ENCODE assay signal across 10 cellular contexts in the genomic region with DNA sequence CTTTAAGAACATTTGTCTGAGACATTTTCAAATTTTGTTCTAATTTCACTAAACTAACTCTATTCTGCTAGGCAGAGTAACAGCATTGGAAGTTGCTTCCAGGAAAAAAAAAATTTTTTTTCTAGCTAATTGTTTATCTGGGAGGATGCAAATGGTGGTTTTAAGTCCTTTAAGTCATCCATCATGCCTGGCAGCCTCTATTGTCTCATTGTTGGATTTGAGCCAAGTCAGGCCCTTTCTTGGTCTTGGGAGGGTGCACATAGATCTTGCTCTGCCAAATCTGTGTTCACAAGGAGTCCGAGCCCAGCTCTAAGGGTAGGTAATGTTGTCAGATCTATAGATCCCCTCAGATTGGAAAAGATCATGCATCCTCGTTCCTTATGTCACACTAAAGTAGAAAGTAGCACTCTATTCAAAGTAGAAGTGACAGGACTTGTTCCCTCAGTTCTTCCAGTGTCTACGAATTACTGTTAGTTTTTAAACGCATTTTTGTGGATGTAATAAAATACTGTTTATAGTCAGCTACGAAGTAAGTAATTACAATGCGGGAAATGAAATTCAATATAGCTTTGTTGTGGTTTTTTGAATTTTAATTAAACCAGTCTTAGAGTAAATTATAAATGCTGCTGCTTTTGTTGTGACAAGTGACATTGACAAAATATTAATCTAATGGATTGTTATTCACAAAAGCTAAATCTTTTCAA.
DNase-seq lines count a peak whose midpoint lies in the region; ATAC-seq, FAIRE-seq and TF ChIP-seq lines count a peak whose summit lies in the region.
"Had no signal": no experiment of that assay in that cellular context is flagged by ENCODE, and none has a peak within 500 bp of the region (broad histone marks: within the 10 kb centered on the region; RNA-seq: fewer than 3 reads in every experiment).

No MANE protein-coding gene starts in this region.

- no peak overlapping the region for H4K5ac ChIP-seq in mesendoderm (ENCODE audit: low read length)

- H3K79me1 ChIP-seq in mesendoderm (ENCODE audit: low read length), result peaks cover 27% of the 10 kb centered on the region

- H3K56ac ChIP-seq in mesendoderm (ENCODE audit: low read length), result no peak overlapping the region

- H3K27me3 Mint-ChIP-seq in astrocyte (ENCODE audit: low read depth, unreplicated experiment), result no peaks in the 10 kb centered on the region
- peaks cover 16% of the 10 kb centered on the region for H3K27me3 Mint-ChIP-seq in activated T-helper 17 cell treated with anti-CD3 and anti-CD28 coated beads, Interleukin-2, amount 50 U/mL, for 72 hours

- no peak overlapping the region for H3K27ac Mint-ChIP-seq in astrocyte (ENCODE audit: unreplicated experiment)
- no peak overlapping the region for H3K27ac Mint-ChIP-seq in activated T-helper 17 cell treated with anti-CD3 and anti-CD28 coated beads, Interleukin-2, amount 50 U/mL, for 72 hours
- H3K27ac Mint-ChIP-seq: activated naive CD8-positive, alpha-beta T cell treated with anti-CD3 and anti-CD28 coated beads, Interleukin-2, amount 10 ng/mL, durations not matched to agents 7 days and 5 days had no signal

- peaks cover 56% of the 10 kb centered on the region for H3K4me1 Mint-ChIP-seq in astrocyte (ENCODE audit: low read depth, unreplicated experiment)
- H3K4me1 Mint-ChIP-seq in activated T-helper 17 cell treated with anti-CD3 and anti-CD28 coated beads, Interleukin-2, amount 50 U/mL, for 72 hours, result no peaks in the 10 kb centered on the region

- no peak for ATAC-seq in activated T-helper 17 cell treated with anti-CD3 and anti-CD28 coated beads, Interleukin-2, amount 50 U/mL, for 72 hours (replicated peaks)

- H3K79me2 ChIP-seq in astrocyte (ENCODE audit: insufficient read depth, low read length) (peaks cover 91% of the 10 kb centered on the region), mesendoderm (ENCODE audit: control insufficient read depth, insufficient read depth, low read length) (peaks cover 63% of the 10 kb centered on the region)

- H2BK15ac ChIP-seq in mesendoderm (replicated peaks; ENCODE audit: low read depth), result no peak overlapping the region

- no peak overlapping the region for H3K4ac ChIP-seq in mesendoderm (ENCODE audit: low read depth, low read length)

- H3K36me3 ChIP-seq in astrocyte (ENCODE audit: insufficient read depth, low read length) (no peaks in the 10 kb centered on the region), muscle layer of colon (ENCODE audit: insufficient read depth, low read length) (no peaks in the 10 kb centered on the region), mesendoderm (ENCODE audit: control insufficient read depth, insufficient read depth, low read length) (no peaks in the 10 kb centered on the region), kidney (ENCODE audit: control insufficient read depth in 1 of 2, insufficient read depth in 2 of 2, low read length in 2 of 2) (no peaks in the 10 kb centered on the region)

- H2AK5ac ChIP-seq in mesendoderm (ENCODE audit: low read length), result no peak overlapping the region

- no peaks in the 10 kb centered on the region for H3K9me3 Mint-ChIP-seq in astrocyte (ENCODE audit: unreplicated experiment)
- H3K9me3 Mint-ChIP-seq in activated T-helper 17 cell treated with anti-CD3 and anti-CD28 coated beads, Interleukin-2, amount 50 U/mL, for 72 hours, result no peaks in the 10 kb centered on the region
- H3K9me3 Mint-ChIP-seq: activated naive CD8-positive, alpha-beta T cell treated with anti-CD3 and anti-CD28 coated beads, Interleukin-2, amount 10 ng/mL, durations not matched to agents 7 days and 5 days had no signal

- H3K27ac ChIP-seq in astrocyte (ENCODE audit: low read depth, low read length), result no peak overlapping the region
- H3K27ac ChIP-seq in muscle layer of colon (ENCODE audit: low read depth, low read length), result peak overlapping the region; percentile 28
- H3K27ac ChIP-seq in mesendoderm (ENCODE audit: low read depth, low read length), result no peak overlapping the region
- H3K27ac ChIP-seq in kidney (ENCODE audit: low read depth in 2 of 2, low read length in 2 of 2), result peak overlapping the region in 1 of 2 donors; percentile 2

- no peak overlapping the region for H3K18ac ChIP-seq in mesendoderm (ENCODE audit: low read length)

- H3K23ac ChIP-seq in mesendoderm (ENCODE audit: low read length), result no peak overlapping the region

- no peak overlapping the region for H4K8ac ChIP-seq in mesendoderm (ENCODE audit: low read depth, low read length)

- no CpG with 5 or more reads among the region's 6 CpGs for WGBS in mesendoderm (ENCODE audit: extremely low coverage, insufficient coverage, low lambda C conversion rate)

- H3K4me3 Mint-ChIP-seq in astrocyte (ENCODE audit: unreplicated experiment), result no peak overlapping the region
- no peak overlapping the region for H3K4me3 Mint-ChIP-seq in activated T-helper 17 cell treated with anti-CD3 and anti-CD28 coated beads, Interleukin-2, amount 50 U/mL, for 72 hours

- no peak for TF ChIP-seq CTCF in astrocyte (IDR thresholded peaks at IDR 0.05; ENCODE audit: insufficient read depth, low read depth, low read length)
- TF ChIP-seq CTCF in kidney (IDR thresholded peaks at IDR 0.05; ENCODE audit: borderline replicate concordance, extremely low read depth, insufficient read depth), result no peak

- H3K9ac ChIP-seq in astrocyte (ENCODE audit: low read length) (no peak overlapping the region), muscle layer of colon (ENCODE audit: low read length) (no peak overlapping the region), mesendoderm (ENCODE audit: low read length) (no peak overlapping the region), kidney (ENCODE audit: low read length in 2 of 2) (no peak overlapping the region)

- no peak overlapping the region for H2BK120ac ChIP-seq in mesendoderm (ENCODE audit: low read depth, low read length)

- H2BK5ac ChIP-seq in mesendoderm (ENCODE audit: low read length), result no peak overlapping the region

- H3K4me2 ChIP-seq in astrocyte (ENCODE audit: low read length) (peak overlapping the region; percentile 65), mesendoderm (ENCODE audit: low read length) (no peak overlapping the region)

- peaks cover 74% of the 10 kb centered on the region for H4K20me1 ChIP-seq in astrocyte (ENCODE audit: insufficient read depth, low read length)

- H3K9me3 ChIP-seq in astrocyte (ENCODE audit: insufficient read depth, low read depth, low read length), result no peaks in the 10 kb centered on the region
- no peaks in the 10 kb centered on the region for H3K9me3 ChIP-seq in muscle layer of colon (ENCODE audit: low read length)
- H3K9me3 ChIP-seq in kidney (ENCODE audit: control insufficient read depth in 1 of 2, low read length in 2 of 2), result no peaks in the 10 kb centered on the region

- H3K36me3 Mint-ChIP-seq in astrocyte (ENCODE audit: low read depth, unreplicated experiment), result peaks cover 2% of the 10 kb centered on the region
- H3K36me3 Mint-ChIP-seq in activated T-helper 17 cell treated with anti-CD3 and anti-CD28 coated beads, Interleukin-2, amount 50 U/mL, for 72 hours (ENCODE audit: low read depth), result no peaks in the 10 kb centered on the region
- H3K36me3 Mint-ChIP-seq: activated naive CD8-positive, alpha-beta T cell treated with anti-CD3 and anti-CD28 coated beads, Interleukin-2, amount 10 ng/mL, durations not matched to agents 7 days and 5 days had no signal

- H3K4me3 ChIP-seq in astrocyte (ENCODE audit: insufficient read depth, low read depth, low read length), result no peak overlapping the region
- H3K4me3 ChIP-seq in muscle layer of colon (ENCODE audit: low read depth in 1 of 2, low read length in 2 of 2), result no peak overlapping the region
- no peak overlapping the region for H3K4me3 ChIP-seq in mesendoderm (ENCODE audit: low read length)
- no peak overlapping the region for H3K4me3 ChIP-seq in kidney (ENCODE audit: low read length in 2 of 2)

- H2AFZ ChIP-seq in astrocyte (ENCODE audit: low read depth, low read length), result no peak overlapping the region

- H3K4me1 ChIP-seq in astrocyte (ENCODE audit: insufficient read depth, low read length) (peaks cover 43% of the 10 kb centered on the region), muscle layer of colon (ENCODE audit: insufficient read depth, low read length) (peaks cover 52% of the 10 kb centered on the region), mesendoderm (ENCODE audit: control insufficient read depth, low read depth, low read length) (peaks cover 19% of the 10 kb centered on the region), kidney (ENCODE audit: control insufficient read depth in 1 of 2, insufficient read depth in 1 of 2, low read depth in 1 of 2, low read length in 2 of 2) (peaks cover 20 to 44% of the 10 kb centered on the region in 2 donors)

- DNase-seq in DMS114 treated with DMSO at 0.1 percent for 48 hours (lab: John Stamatoyannopoulos, UW; ENCODE audit: unreplicated experiment) (peak; percentile 25), NCI-H2029 (lab: John Stamatoyannopoulos, UW) (peak; percentile 72), astrocyte (ENCODE audit: low read depth) (peak; percentile 89), mesendoderm (no peak), GM19238 (ENCODE audit: insufficient read length, low spot score) (no peak), kidney (no peak)
- DNase-seq: activated naive CD8-positive, alpha-beta T cell treated with anti-CD3 and anti-CD28 coated beads, Interleukin-2, amount 10 ng/mL, durations not matched to agents 7 days and 5 days; Karpas-422 had no signal

- H3K27me3 ChIP-seq in astrocyte (ENCODE audit: insufficient read depth, low read length) (no peaks in the 10 kb centered on the region), muscle layer of colon (ENCODE audit: control insufficient read depth in 1 of 2, insufficient read depth in 2 of 2, low read length in 2 of 2) (no peaks in the 10 kb centered on the region), mesendoderm (ENCODE audit: insufficient read depth, low read length, poor library complexity) (no peaks in the 10 kb centered on the region)

- intact Hi-C loops in kidney (cut with DNase I), result no loop called here

- FAIRE-seq in astrocyte (lab: Jason Lieb, UNC) (no peak), kidney (lab: Jason Lieb, UNC) (no peak)

Comparison
In these comparisons a context has a peak if more than half of its experiments do, and no peak if none do; other contexts are left out.
1. DNase-seq: peak in DMS114 treated with DMSO at 0.1 percent for 48 hours (single experiment), NCI-H2029 (single experiment) and astrocyte (single experiment); none in mesendoderm (single experiment), GM19238 (single experiment) and kidney (single experiment).